16 cellular contexts compared by ENCODE assay signal in the genomic region with DNA sequence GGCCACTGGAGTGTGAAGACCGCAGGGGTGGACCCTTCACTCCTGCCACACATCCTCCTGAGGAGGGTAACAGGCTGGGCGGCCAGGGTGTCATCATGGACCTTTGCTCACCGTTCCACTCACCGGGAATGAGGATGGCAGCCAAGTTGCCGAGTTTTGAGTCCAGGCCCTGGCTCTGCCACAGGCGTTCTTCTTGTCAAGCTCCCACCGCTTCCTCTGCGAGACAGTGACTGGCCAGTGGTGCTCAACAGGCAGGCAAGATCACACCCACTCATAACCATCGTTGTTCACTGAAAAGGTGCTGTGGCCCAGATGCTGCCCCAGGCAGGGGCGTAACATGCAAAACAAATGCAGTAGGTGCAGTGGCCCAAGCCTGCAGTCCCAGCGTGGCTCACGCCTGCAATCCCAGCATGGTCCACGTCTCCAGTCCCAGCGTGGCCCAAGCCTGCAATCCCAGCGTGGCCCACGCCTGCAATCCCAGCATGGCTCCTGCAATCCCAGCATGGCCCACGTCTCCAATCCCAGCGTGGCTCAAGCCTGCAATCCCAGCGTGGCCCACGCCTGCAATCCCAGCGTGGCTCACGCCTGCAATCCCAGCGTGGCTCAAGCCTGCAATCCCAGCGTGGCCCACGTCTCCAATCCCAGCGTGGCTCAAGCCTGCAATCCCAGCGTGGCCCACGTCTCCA. TPM values are rescaled to one million over a fixed set of nuclear protein-coding genes. Genes with fewer than 3 reads are reported as not detected.
DNase-seq lines count a peak whose midpoint lies in the region; ATAC-seq and TF ChIP-seq lines count a peak whose summit lies in the region.
"Had no signal": no experiment of that assay in that cellular context is flagged by ENCODE, and none has a peak within 500 bp of the region (broad histone marks: within the 10 kb centered on the region; RNA-seq: fewer than 3 reads in every experiment).

No MANE protein-coding gene starts in this region.

- no peaks in the 10 kb centered on the region for H4K20me1 ChIP-seq in IMR-90 (ENCODE audit: insufficient read depth, low read length)

- POLR2A ChIA-PET in IMR-90 (lab: Charles Lee; ENCODE audit: unreplicated experiment): no interaction called here

- no peak overlapping the region for H4K5ac ChIP-seq in IMR-90 (ENCODE audit: low read depth, low read length)

- TF ChIP-seq POLR2A in IMR-90 (IDR thresholded peaks at IDR 0.05; ENCODE audit: low read depth, low read length) (no peak), sigmoid colon (IDR thresholded peaks at IDR 0.05) (no peak)

- H3K9me3 Mint-ChIP-seq in CD14-positive monocyte: peaks cover 0 to 15% (median 4%) of the 10 kb centered on the region in 7 donors
- H3K9me3 Mint-ChIP-seq: GM23338 had no signal

- dilution Hi-C loops in IMR-90 (cut with HindIII; ENCODE audit: low sequenced_read_pairs, unreplicated experiment): no loop called here

- no peak overlapping the region for H2BK20ac ChIP-seq in IMR-90 (ENCODE audit: low read depth, low read length)

- H2BK120ac ChIP-seq in IMR-90 (ENCODE audit: low read depth, low read length): no peak overlapping the region

- peaks cover 0 to 3% of the 10 kb centered on the region in 2 donors for H3K36me3 Mint-ChIP-seq in CD14-positive monocyte
- H3K36me3 Mint-ChIP-seq: CD4-positive, alpha-beta memory T cell had no signal

- peaks cover 26 to 42% (median 28%) of the 10 kb centered on the region in 3 donors for H3K27me3 Mint-ChIP-seq in CD14-positive monocyte (ENCODE audit: low read depth in 3 of 3)

- DNase-seq in CD14-positive monocyte (ENCODE audit: low spot score): peak; percentile 37
- DNase-seq in IMR-90: no peak
- peak; percentile 45 for DNase-seq in left lobe of liver (ENCODE audit: low spot score)
- peak; percentile 52 for DNase-seq in sigmoid colon
- DNase-seq: AML-193; CD4-positive, alpha-beta memory T cell; DMS153; DMS79; GDM1; HCEC 1CT had no signal

- H3K9ac ChIP-seq in IMR-90 (ENCODE audit: low read depth, low read length): no peak overlapping the region

- H3K27ac ChIP-seq in IMR-90 (ENCODE audit: insufficient read depth, low read length) (no peak overlapping the region), sigmoid colon (no peak overlapping the region)
- H3K27ac ChIP-seq: C4-2B had no signal

- H3K4me3 ChIP-seq in IMR-90 (ENCODE audit: insufficient read depth, low read depth, low read length) (no peak overlapping the region), sigmoid colon (no peak overlapping the region)
- H3K4me3 ChIP-seq: GM23338 had no signal

- in situ Hi-C loops in IMR-90 (cut with MboI; ENCODE audit: low sequenced_read_pairs): no loop called here

- TF ChIP-seq CTCF in CD14-positive monocyte (IDR thresholded peaks at IDR 0.05) (no peak), IMR-90 (conservative IDR thresholded peaks at IDR 0.05; ENCODE audit: low read depth, low read length) (no peak), sigmoid colon (IDR thresholded peaks at IDR 0.05) (no peak)

- H3K36me3 ChIP-seq in IMR-90 (ENCODE audit: control insufficient read depth, insufficient read depth, low read length): peaks cover 7% of the 10 kb centered on the region
- H3K36me3 ChIP-seq in sigmoid colon: no peaks in the 10 kb centered on the region

- H3K9me3 ChIP-seq in IMR-90 (ENCODE audit: control insufficient read depth, insufficient read depth, low read length) (no peaks in the 10 kb centered on the region), sigmoid colon (no peaks in the 10 kb centered on the region)

- WGBS in IMR-90 (ENCODE audit: extremely low coverage in 2 of 2, insufficient read length in 1 of 2), 2 experiments: 93% methylated on average over 25 of the region's 28 CpGs; no CpG with 5 or more reads in 1 of the 2 experiments
- 94 to 96% methylated on average over 28 of the region's 28 CpGs for WGBS in sigmoid colon, 2 donors

- H3K4me3 Mint-ChIP-seq in CD14-positive monocyte: no peak overlapping the region
- H3K4me3 Mint-ChIP-seq: CD4-positive, alpha-beta memory T cell; GM23338 had no signal

- H3K14ac ChIP-seq in IMR-90 (replicated peaks; ENCODE audit: low read depth, low read length): no peak overlapping the region

- H3K4ac ChIP-seq in IMR-90 (ENCODE audit: low read depth, low read length): no peak overlapping the region

- H3K56ac ChIP-seq in IMR-90 (ENCODE audit: extremely low read depth, insufficient read depth, low read length): no peak overlapping the region

- H2AK5ac ChIP-seq in IMR-90 (ENCODE audit: low read depth, low read length): no peak overlapping the region

- H3K9me1 ChIP-seq in IMR-90 (ENCODE audit: insufficient read depth, low read length): no peaks in the 10 kb centered on the region

- TF ChIP-seq EP300 in sigmoid colon (IDR thresholded peaks at IDR 0.05): no peak

- peaks cover 9% of the 10 kb centered on the region for H3K4me1 Mint-ChIP-seq in CD14-positive monocyte

- no peak overlapping the region for H3K18ac ChIP-seq in IMR-90 (ENCODE audit: low read depth, low read length)

- H2BK5ac ChIP-seq in IMR-90 (ENCODE audit: low read depth, low read length, poor library complexity, severe bottlenecking): no peak overlapping the region

- H3K23ac ChIP-seq in IMR-90 (ENCODE audit: low read depth, low read length): no peak overlapping the region

- no peak overlapping the region for H2BK15ac ChIP-seq in IMR-90 (ENCODE audit: low read depth, low read length)

- CTCF ChIA-PET in IMR-90 (lab: Yijun Ruan, JAX): no interaction called here

- no TSS peak for BruUV-seq in IMR-90 (replicated peaks; lab: Mats Ljungman, UMichigan)

- H4K91ac ChIP-seq in IMR-90 (ENCODE audit: insufficient read depth, low read depth, low read length): no peak overlapping the region

- H3K27me3 ChIP-seq in IMR-90 (ENCODE audit: control insufficient read depth, insufficient read depth, low read length) (peaks cover 14% of the 10 kb centered on the region), sigmoid colon (peaks cover 8 to 18% (median 11%) of the 10 kb centered on the region in 3 donors)

- intact Hi-C loops in CD14-positive monocyte (cut with micrococcal nuclease) (no loop called here), IMR-90 (cut with micrococcal nuclease) (no loop called here), sigmoid colon (cut with DNase I) (no loop called here)

- no peaks in the 10 kb centered on the region for H3K4me1 ChIP-seq in IMR-90 (ENCODE audit: control insufficient read depth, insufficient read depth, low read length)
- peaks cover 0 to 10% (median 9%) of the 10 kb centered on the region in 4 donors for H3K4me1 ChIP-seq in sigmoid colon

- no peak overlapping the region for H4K8ac ChIP-seq in IMR-90 (ENCODE audit: low read depth in 2 of 2, low read length in 2 of 2)

- no peak for TF ChIP-seq RAD21 in IMR-90 (IDR thresholded peaks at IDR 0.05; ENCODE audit: low read length)

- no peaks in the 10 kb centered on the region for H3K79me1 ChIP-seq in IMR-90 (ENCODE audit: low read depth in 1 of 2, low read length in 2 of 2)

- no peak for ATAC-seq in IMR-90 (ENCODE audit: low read depth)
- peak; percentile 58 for ATAC-seq in left lobe of liver
- ATAC-seq in HG02798 (IDR thresholded peaks at IDR 0.05; ENCODE audit: poor library complexity, unreplicated experiment): no peak
- no peak for ATAC-seq in HG03342 (IDR thresholded peaks at IDR 0.05; ENCODE audit: unreplicated experiment)
- no peak for ATAC-seq in HG02938 (IDR thresholded peaks at IDR 0.05; ENCODE audit: unreplicated experiment)
- ATAC-seq: GM23338, HepG2 had no signal

- peak overlapping the region; percentile 16 for H2AK9ac ChIP-seq in IMR-90 (replicated peaks; ENCODE audit: low read depth, low read length, poor library complexity)

- no peak overlapping the region for H2AFZ ChIP-seq in IMR-90 (replicated peaks; ENCODE audit: low read length, poor library complexity)
- H2AFZ ChIP-seq: GM23338 had no signal

- no peak overlapping the region for H3K4me2 ChIP-seq in IMR-90 (ENCODE audit: low read depth, low read length)
- H3K4me2 ChIP-seq: GM23338 had no signal

- no peak overlapping the region for H3K27ac Mint-ChIP-seq in CD14-positive monocyte
- H3K27ac Mint-ChIP-seq: CD4-positive, alpha-beta memory T cell; GM23338 had no signal

TF ChIP-seq in IMR-90, 13 proteins besides CTCF, POLR2A, EP300 and RAD21 (continues in another document):
- TF ChIP-seq SMC3 (IDR thresholded peaks at IDR 0.05; ENCODE audit: low read depth, low read length) (no peak), CEBPB (IDR thresholded peaks at IDR 0.05; ENCODE audit: low read depth, low read length) (no peak), BHLHE40 (IDR thresholded peaks at IDR 0.05; ENCODE audit: low read depth, low read length) (no peak), ELK1 (IDR thresholded peaks at IDR 0.05; ENCODE audit: borderline replicate concordance, low read depth, low read length) (no peak)

RNA-seq across cellular contexts. Expression of gene PANX2, which starts 5.0 kb away (rescaled TPM):
- polyA plus RNA-seq in CD14-positive monocyte (under 1 TPM in 1 of 2 donors, not detected in 1; 0.05 TPM), IMR-90 (2012; rRNA removed) (1.3 and 1.7 TPM in 2 replicates), sigmoid colon (under 1 TPM in 2 of 3 donors, not detected in 1; 0.17 to 0.60 TPM)
- total RNA-seq in IMR-90 (2012; rRNA removed) (under 0.01 and 0.18 TPM in 2 replicates), left lobe of liver (10.6 TPM), sigmoid colon (1 to 10 TPM in 1 of 4 donors, under 1 TPM in 2, not detected in 1; 0.27 to 3.0 (median 0.36) TPM)
- 1.6 and 3.8 TPM in 2 replicates for polyA plus RNA-seq in IMR-90 (2012; cell fraction: cytosol; rRNA removed)
- 7.1 and 11.4 TPM in 2 replicates for polyA plus RNA-seq in IMR-90 (2012; cell fraction: nucleus; rRNA removed; ENCODE audit: low replicate concordance)
- total RNA-seq: CD4-positive, alpha-beta memory T cell had no signal
- polyA plus RNA-seq: CD4-positive, alpha-beta memory T cell had no signal

RNA-seq across cellular contexts. Expression of gene TRABD, which starts 20.1 kb away (rescaled TPM):
- polyA plus RNA-seq in CD14-positive monocyte: 10 to 100 TPM; 34.5 to 39.3 TPM
- total RNA-seq in IMR-90 (2012; rRNA removed): 13.4 and 13.9 TPM in 2 replicates
- 42.7 and 45.3 TPM in 2 replicates for polyA plus RNA-seq in IMR-90 (2012; rRNA removed)
- 32.3 and 48.5 TPM in 2 replicates for polyA plus RNA-seq in IMR-90 (2012; cell fraction: cytosol; rRNA removed)
- 188 and 434 TPM in 2 replicates for polyA plus RNA-seq in IMR-90 (2012; cell fraction: nucleus; rRNA removed; ENCODE audit: low replicate concordance)
- 25.9 TPM for total RNA-seq in left lobe of liver
- 10 to 100 TPM; 14.2 to 21.4 (median 18.2) TPM for total RNA-seq in sigmoid colon
- 10 to 100 TPM; 24.6 to 88.1 (median 31.7) TPM for polyA plus RNA-seq in sigmoid colon

RNA-seq across cellular contexts. Expression of gene SELENOO, which starts 35.2 kb away (rescaled TPM):
- polyA plus RNA-seq in CD14-positive monocyte (1 to 10 TPM; 2.7 to 8.7 TPM), IMR-90 (2012; rRNA removed) (21.4 and 22.9 TPM in 2 replicates), sigmoid colon (10 to 100 TPM; 10.2 to 26.5 (median 15.7) TPM)
- total RNA-seq in IMR-90 (2012; rRNA removed) (10.3 and 10.4 TPM in 2 replicates), left lobe of liver (85.2 TPM), sigmoid colon (10 to 100 TPM; 17.5 to 30.2 (median 22.3) TPM)
- polyA plus RNA-seq in IMR-90 (2012; cell fraction: cytosol; rRNA removed): 16.7 and 25.0 TPM in 2 replicates
- polyA plus RNA-seq in IMR-90 (2012; cell fraction: nucleus; rRNA removed; ENCODE audit: low replicate concordance): 94.1 and 274 TPM in 2 replicates
